ENCODE assay signal across 18 cellular contexts in the genomic region with DNA sequence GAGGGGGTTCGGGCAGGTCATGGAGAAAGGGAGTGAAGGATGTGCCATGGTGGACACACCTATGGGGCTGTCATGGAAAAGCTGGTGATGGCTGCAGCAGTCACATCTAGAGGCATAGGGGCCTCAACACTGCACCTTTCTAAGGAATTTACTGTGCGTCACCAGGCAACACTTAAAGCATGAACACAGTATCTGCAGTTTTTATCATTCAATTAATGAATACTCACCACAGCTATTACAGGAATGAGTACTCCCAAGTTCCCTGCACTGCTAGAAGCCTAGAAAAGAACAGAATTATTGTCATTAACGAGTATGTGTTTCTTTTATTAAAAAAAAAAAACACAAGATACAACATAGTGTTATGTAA. TPM values are rescaled to one million over a fixed set of nuclear protein-coding genes. Genes with fewer than 3 reads are reported as not detected.
"Had no signal": no experiment of that assay in that cellular context is flagged by ENCODE, and none has a peak within 500 bp of the region (broad histone marks: within the 10 kb centered on the region; RNA-seq: fewer than 3 reads in every experiment).

No MANE protein-coding gene starts in this region.

- H3K27ac ChIP-seq: epithelial cell of prostate, pancreas, tibial nerve had no signal

- DNase-seq: activated CD4-positive, alpha-beta T cell treated with anti-CD3 and anti-CD28 coated beads, Interleukin-2, amount 50 U/mL, for 48 hours; activated CD4-positive, CD25-positive, alpha-beta regulatory T cell treated with anti-CD3 and anti-CD28 coated beads, Interleukin-2, amount 50 U/mL, for 72 hours; activated CD8-positive, alpha-beta memory T cell treated with anti-CD3 and anti-CD28 coated beads, Interleukin-2, amount 10 ng/mL, durations not matched to agents 7 days and 5 days; activated effector memory CD4-positive, alpha-beta T cell treated with anti-CD3 and anti-CD28 coated beads, Interleukin-2, amount 50 U/mL, for 16 hours; activated T-cell treated with anti-CD3 and anti-CD28 coated beads, Interleukin-2, amount 50 U/mL, for 24 hours; amygdala; central memory CD4-positive, alpha-beta T cell; cortex of kidney; effector memory CD8-positive, alpha-beta T cell; pancreas; retina; T-helper 9 cell had no signal

- ATAC-seq: activated CD8-positive, alpha-beta memory T cell treated with anti-CD3 and anti-CD28 coated beads, Interleukin-2, amount 10 ng/mL, durations not matched to agents 7 days and 5 days; activated naive CD4-positive, alpha-beta T cell treated with anti-CD3 and anti-CD28 coated beads, Interleukin-2, amount 50 U/mL, for 72 hours; effector memory CD8-positive, alpha-beta T cell had no signal

RNA-seq across cellular contexts. Expression of gene SERPIND1, which starts 19.0 kb away (rescaled TPM):
- total RNA-seq: activated CD8-positive, alpha-beta memory T cell treated with anti-CD3 and anti-CD28 coated beads, Interleukin-2, amount 10 ng/mL, durations not matched to agents 7 days and 5 days; activated naive CD4-positive, alpha-beta T cell treated with anti-CD3 and anti-CD28 coated beads, Interleukin-2, amount 50 U/mL, for 72 hours; kidney epithelial cell; myocyte; neural crest cell had no signal
